Comparison of ENCODE assay signal across 29 cellular contexts in the genomic region with DNA sequence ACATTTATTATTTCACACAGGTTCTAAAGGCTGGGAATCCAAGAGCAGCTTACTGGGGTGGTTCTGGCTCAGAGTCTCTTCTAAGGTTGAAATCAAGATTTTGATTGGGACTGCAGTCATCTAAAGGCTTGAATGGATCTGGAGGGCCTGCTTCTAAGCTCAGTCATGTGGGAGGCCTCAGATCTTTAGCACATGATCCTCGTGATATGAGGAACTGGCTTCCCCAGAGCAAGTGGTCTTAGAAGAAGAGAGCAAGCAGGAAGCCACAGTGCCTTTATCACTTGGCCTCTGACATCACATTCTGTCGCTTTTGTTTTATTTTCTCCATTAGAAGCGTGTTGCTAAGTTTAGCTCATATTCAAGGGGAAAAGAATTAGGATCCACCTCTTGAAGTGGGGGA.
DNase-seq lines count a peak whose midpoint lies in the region; TF ChIP-seq lines count a peak whose summit lies in the region.
"Had no signal": no experiment of that assay in that cellular context is flagged by ENCODE, and none has a peak within 500 bp of the region (broad histone marks: within the 10 kb centered on the region; RNA-seq: fewer than 3 reads in every experiment).

No MANE protein-coding gene starts in this region.

- no peaks in the 10 kb centered on the region for H3K36me3 Mint-ChIP-seq in T-helper 2 cell treated with Interferon-gamma antibody and Interleukin-4, amounts not matched to agents 5 μg/mL and 100 μg/mL, for 36 hours (ENCODE audit: low read depth)
- H3K36me3 Mint-ChIP-seq: activated CD8-positive, alpha-beta memory T cell treated with anti-CD3 and anti-CD28 coated beads, Interleukin-2, amount 10 ng/mL, durations not matched to agents 7 days and 5 days; activated naive CD4-positive, alpha-beta T cell treated with anti-CD3 and anti-CD28 coated beads, Interleukin-2, amount 10 ng/mL, durations not matched to agents 7 days and 5 days had no signal

- no peak overlapping the region for H3K27ac Mint-ChIP-seq in T-helper 2 cell treated with Interferon-gamma antibody and Interleukin-4, amounts not matched to agents 5 μg/mL and 100 μg/mL, for 36 hours
- H3K27ac Mint-ChIP-seq: activated CD4-positive, alpha-beta T cell treated with anti-CD3 and anti-CD28 coated beads, Interleukin-2, amount 10 ng/mL, durations not matched to agents 7 days and 5 days; activated CD8-positive, alpha-beta memory T cell treated with anti-CD3 and anti-CD28 coated beads, Interleukin-2, amount 10 ng/mL, durations not matched to agents 7 days and 5 days; activated naive CD4-positive, alpha-beta T cell treated with anti-CD3 and anti-CD28 coated beads, Interleukin-2, amount 10 ng/mL, durations not matched to agents 7 days and 5 days; activated T-cell treated with anti-CD3 and anti-CD28 coated beads, Interleukin-2, amount 50 U/mL, for 72 hours; brain; CD4-positive, alpha-beta T cell; stimulated activated naive CD8-positive, alpha-beta T cell treated with anti-CD3 and anti-CD28 coated beads, Interleukin-15, amount 100 ng/mL, for 72 hours had no signal

- WGBS in testis, 2 donors = 43 to 78% methylated on average over 3 of the region's 3 CpGs
- WGBS in esophagus muscularis mucosa = 74% methylated on average over 3 of the region's 3 CpGs

- H3K4me3 Mint-ChIP-seq in T-helper 2 cell treated with Interferon-gamma antibody and Interleukin-4, amounts not matched to agents 5 μg/mL and 100 μg/mL, for 36 hours = no peak overlapping the region
- H3K4me3 Mint-ChIP-seq: activated CD4-positive, alpha-beta T cell treated with anti-CD3 and anti-CD28 coated beads, Interleukin-2, amount 10 ng/mL, durations not matched to agents 7 days and 5 days; activated CD8-positive, alpha-beta memory T cell treated with anti-CD3 and anti-CD28 coated beads, Interleukin-2, amount 10 ng/mL, durations not matched to agents 7 days and 5 days; activated naive CD4-positive, alpha-beta T cell treated with anti-CD3 and anti-CD28 coated beads, Interleukin-2, amount 10 ng/mL, durations not matched to agents 7 days and 5 days; activated T-cell treated with anti-CD3 and anti-CD28 coated beads, Interleukin-2, amount 50 U/mL, for 72 hours; brain; CD4-positive, alpha-beta T cell; nephron; stimulated activated naive CD8-positive, alpha-beta T cell treated with anti-CD3 and anti-CD28 coated beads, Interleukin-15, amount 100 ng/mL, for 72 hours had no signal

- no peaks in the 10 kb centered on the region for H3K36me3 ChIP-seq in testis (ENCODE audit: low read depth, missing control alignments)
- H3K36me3 ChIP-seq in esophagus muscularis mucosa = no peaks in the 10 kb centered on the region
- H3K36me3 ChIP-seq: ovary, tibial nerve had no signal

- no peaks in the 10 kb centered on the region for H3K9me3 Mint-ChIP-seq in T-helper 2 cell treated with Interferon-gamma antibody and Interleukin-4, amounts not matched to agents 5 μg/mL and 100 μg/mL, for 36 hours
- H3K9me3 Mint-ChIP-seq: activated CD4-positive, alpha-beta T cell treated with anti-CD3 and anti-CD28 coated beads, Interleukin-2, amount 10 ng/mL, durations not matched to agents 7 days and 5 days; activated naive CD4-positive, alpha-beta T cell treated with anti-CD3 and anti-CD28 coated beads, Interleukin-2, amount 10 ng/mL, durations not matched to agents 7 days and 5 days; activated T-cell treated with anti-CD3 and anti-CD28 coated beads, Interleukin-2, amount 50 U/mL, for 72 hours; CD4-positive, alpha-beta T cell; stimulated activated naive CD8-positive, alpha-beta T cell treated with anti-CD3 and anti-CD28 coated beads, Interleukin-15, amount 100 ng/mL, for 72 hours had no signal

- intact Hi-C loops in testis (cut with DNase I; ENCODE audit: low total_unique reads) = no loop called here
- intact Hi-C loops in esophagus muscularis mucosa (cut with DNase I) = no loop called here

- no peak for TF ChIP-seq CTCF in NB4 (IDR thresholded peaks at IDR 0.05; ENCODE audit: low read depth, low read length)
- no peak for TF ChIP-seq CTCF in choroid plexus epithelial cell (conservative IDR thresholded peaks at IDR 0.05; ENCODE audit: low read depth, low read length)
- TF ChIP-seq CTCF in testis (IDR thresholded peaks at IDR 0.05) = no peak
- no peak for TF ChIP-seq CTCF in esophagus muscularis mucosa (IDR thresholded peaks at IDR 0.05)

- no peak for TF ChIP-seq EP300 in esophagus muscularis mucosa (IDR thresholded peaks at IDR 0.05)

- H3K27me3 Mint-ChIP-seq in T-helper 2 cell treated with Interferon-gamma antibody and Interleukin-4, amounts not matched to agents 5 μg/mL and 100 μg/mL, for 36 hours (ENCODE audit: low read depth) = peaks cover 1% of the 10 kb centered on the region
- H3K27me3 Mint-ChIP-seq: activated CD8-positive, alpha-beta memory T cell treated with anti-CD3 and anti-CD28 coated beads, Interleukin-2, amount 10 ng/mL, durations not matched to agents 7 days and 5 days; activated naive CD4-positive, alpha-beta T cell treated with anti-CD3 and anti-CD28 coated beads, Interleukin-2, amount 10 ng/mL, durations not matched to agents 7 days and 5 days; brain; CD4-positive, alpha-beta T cell; stimulated activated naive CD8-positive, alpha-beta T cell treated with anti-CD3 and anti-CD28 coated beads, Interleukin-15, amount 100 ng/mL, for 72 hours had no signal

- H3K4me1 Mint-ChIP-seq in T-helper 2 cell treated with Interferon-gamma antibody and Interleukin-4, amounts not matched to agents 5 μg/mL and 100 μg/mL, for 36 hours (ENCODE audit: low read depth) = peaks cover 3% of the 10 kb centered on the region
- H3K4me1 Mint-ChIP-seq: activated naive CD4-positive, alpha-beta T cell treated with anti-CD3 and anti-CD28 coated beads, Interleukin-2, amount 10 ng/mL, durations not matched to agents 7 days and 5 days; brain had no signal

- H3K27ac ChIP-seq in testis = no peak overlapping the region
- H3K27ac ChIP-seq in esophagus muscularis mucosa (replicated peaks in 1 of 4) = no peak overlapping the region
- H3K27ac ChIP-seq: ovary, tibial nerve had no signal

- DNase-seq in NOMO-1 treated with DMSO at 0.1 percent for 48 hours (lab: John Stamatoyannopoulos, UW; ENCODE audit: unreplicated experiment) (peak; percentile 3), NOMO-1 (lab: John Stamatoyannopoulos, UW; ENCODE audit: unreplicated experiment in 2 of 2) (no peak), NB4 (ENCODE audit: low read depth) (peak; percentile 57), choroid plexus epithelial cell (ENCODE audit: low read depth) (peak; percentile 21), testis (peak; percentile 21), esophagus muscularis mucosa (ENCODE audit: extremely low spot score) (no peak)
- no peak for DNase-seq in T-helper 2 cell treated with Interferon-gamma antibody and Interleukin-4, amounts not matched to agents 5 μg/mL and 100 μg/mL, for 36 hours (ENCODE audit: low spot score)
- no peak for DNase-seq in stimulated activated CD4-positive, alpha-beta T cell treated with anti-CD3 and anti-CD28 coated beads, Interleukin-4, amount 100 ng/mL, for 4 hours
- DNase-seq: 8988T; activated CD4-positive, alpha-beta T cell treated with anti-CD3 and anti-CD28 coated beads, Interleukin-2, amount 10 ng/mL, durations not matched to agents 7 days and 5 days; activated CD8-positive, alpha-beta memory T cell treated with anti-CD3 and anti-CD28 coated beads, Interleukin-2, amount 10 ng/mL, durations not matched to agents 7 days and 5 days; activated naive CD4-positive, alpha-beta T cell treated with anti-CD3 and anti-CD28 coated beads, Interleukin-2, amount 10 ng/mL, durations not matched to agents 7 days and 5 days; activated T-cell treated with anti-CD3 and anti-CD28 coated beads, Interleukin-2, amount 50 U/mL, for 72 hours; CD4-positive, alpha-beta T cell; cerebellar nuclear complex; HCEC 1CT; islet precursor cell; KG1; left ventricle myocardium superior; NCI-H1092 treated with DMSO at 0.1 percent for 48 hours; NCI-H2029 treated with DMSO at 0.1 percent for 48 hours; NCI-H2227 treated with DMSO at 0.1 percent for 48 hours; ovary; small intestine; stimulated activated CD8-positive, alpha-beta memory T cell treated with anti-CD3 and anti-CD28 coated beads, Interleukin-4, amount 100 ng/mL, for 48 hours; stimulated activated naive CD8-positive, alpha-beta T cell treated with anti-CD3 and anti-CD28 coated beads, Interleukin-15, amount 100 ng/mL, for 72 hours had no signal

- no peak for TF ChIP-seq POLR2A in NB4 (IDR thresholded peaks at IDR 0.05; ENCODE audit: extremely low read depth, insufficient read length)
- no peak for TF ChIP-seq POLR2A in testis (IDR thresholded peaks at IDR 0.05)
- TF ChIP-seq POLR2A in esophagus muscularis mucosa (IDR thresholded peaks at IDR 0.05; ENCODE audit: low read depth) = no peak

- H3K4me3 ChIP-seq in NB4 (ENCODE audit: low read depth, low read length) (no peak overlapping the region), choroid plexus epithelial cell (ENCODE audit: low read depth, low read length) (no peak overlapping the region), testis (no peak overlapping the region), esophagus muscularis mucosa (no peak overlapping the region)
- H3K4me3 ChIP-seq: ovary, tibial nerve had no signal

- H3K9me3 ChIP-seq in testis (no peaks in the 10 kb centered on the region), esophagus muscularis mucosa (no peaks in the 10 kb centered on the region)
- H3K9me3 ChIP-seq: ovary, tibial nerve had no signal

- no peaks in the 10 kb centered on the region for H3K4me1 ChIP-seq in testis
- H3K4me1 ChIP-seq in esophagus muscularis mucosa = no peaks in the 10 kb centered on the region
- H3K4me1 ChIP-seq: tibial nerve had no signal

- no peaks in the 10 kb centered on the region for H3K27me3 ChIP-seq in testis
- no peaks in the 10 kb centered on the region for H3K27me3 ChIP-seq in esophagus muscularis mucosa
- H3K27me3 ChIP-seq: ovary, tibial nerve had no signal

Comparison
In these comparisons a context has a peak if more than half of its experiments do, and no peak if none do; other contexts are left out.
1. DNase-seq: peak in NOMO-1 treated with DMSO at 0.1 percent for 48 hours (single experiment), NB4 (single experiment), choroid plexus epithelial cell (single experiment) and testis (single experiment); none in NOMO-1 (0 of 2), T-helper 2 cell treated with Interferon-gamma antibody and Interleukin-4, amounts not matched to agents 5 μg/mL and 100 μg/mL, for 36 hours (single experiment), stimulated activated CD4-positive, alpha-beta T cell treated with anti-CD3 and anti-CD28 coated beads, Interleukin-4, amount 100 ng/mL, for 4 hours (0 of 2) and esophagus muscularis mucosa (single experiment).